In the genomic region with DNA sequence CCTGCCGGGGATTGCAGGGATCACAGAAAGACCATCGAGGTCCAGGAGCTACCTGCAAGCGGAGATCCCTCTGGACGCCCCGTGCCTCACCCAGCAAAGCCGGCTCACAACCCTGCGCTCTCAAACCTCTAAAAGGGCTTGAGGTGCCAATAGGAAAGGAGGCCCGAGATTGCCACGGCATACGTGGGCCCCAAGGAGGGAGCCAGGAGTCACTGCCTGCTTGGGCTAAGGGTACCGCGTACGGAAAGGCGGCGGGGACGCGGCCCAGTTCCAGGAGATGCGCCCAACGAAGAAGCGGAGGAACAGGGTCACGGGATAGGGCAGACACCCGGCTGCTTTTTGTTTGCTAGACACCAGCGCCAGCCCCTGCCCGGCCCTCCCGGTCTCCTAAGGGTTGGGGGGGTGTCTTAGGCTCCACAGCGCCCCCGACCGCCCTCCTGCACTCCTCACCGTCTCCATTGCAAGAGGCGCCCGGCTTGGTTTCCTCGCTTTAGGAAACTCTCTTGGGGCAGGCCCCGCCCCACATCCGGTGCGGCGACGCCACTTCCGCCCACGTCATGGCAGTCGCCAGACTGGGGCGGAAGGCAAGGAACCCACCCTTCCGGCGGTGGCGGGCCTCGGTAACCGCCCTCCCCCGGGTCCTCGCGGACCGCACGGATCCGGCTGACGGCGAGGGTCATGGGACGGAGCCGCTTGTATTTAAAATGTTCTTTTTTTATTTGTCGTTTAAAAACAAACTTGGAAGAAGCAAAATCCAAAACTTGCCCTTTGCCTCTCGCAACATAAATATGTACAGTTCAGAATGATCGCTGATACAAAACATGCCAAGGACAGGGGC, we compare ENCODE assay signal across 1 cellular context.
TF ChIP-seq lines count a peak whose summit lies in the region.

PRKAG1 (minus strand) TSS at position 495 of the 838 bp plus-strand sequence; CDS start at position 459, 36 bp downstream.

TF ChIP-seq in HepG2, 621 proteins besides CTCF, POLR2A, EP300 and RAD21 (continued from another document and continues in another):
- TF ChIP-seq NFAT5 (CRISPR knock-in tag; IDR thresholded peaks at IDR 0.05), result 0 out of 2 replicates have a peak, but pooled peaks have one; percentile 39
- TF ChIP-seq ZFX (CRISPR knock-in tag; IDR thresholded peaks at IDR 0.05; ENCODE audit: low read depth), result peak; percentile 76
- TF ChIP-seq FOXP1 (IDR thresholded peaks at IDR 0.05), result no peak
- no peak for TF ChIP-seq FOXP1 (CRISPR knock-in tag; IDR thresholded peaks at IDR 0.05)
- no peak for TF ChIP-seq MBD4 (IDR thresholded peaks at IDR 0.05; ENCODE audit: borderline replicate concordance, low read length)
- TF ChIP-seq ZNF432 (CRISPR knock-in tag; IDR thresholded peaks at IDR 0.05; ENCODE audit: borderline replicate concordance), result no peak
- TF ChIP-seq ZSCAN25 (CRISPR knock-in tag; IDR thresholded peaks at IDR 0.05), result no peak
- TF ChIP-seq ZMYM2 (CRISPR knock-in tag; IDR thresholded peaks at IDR 0.05), result no peak
- TF ChIP-seq, protein P1, sequence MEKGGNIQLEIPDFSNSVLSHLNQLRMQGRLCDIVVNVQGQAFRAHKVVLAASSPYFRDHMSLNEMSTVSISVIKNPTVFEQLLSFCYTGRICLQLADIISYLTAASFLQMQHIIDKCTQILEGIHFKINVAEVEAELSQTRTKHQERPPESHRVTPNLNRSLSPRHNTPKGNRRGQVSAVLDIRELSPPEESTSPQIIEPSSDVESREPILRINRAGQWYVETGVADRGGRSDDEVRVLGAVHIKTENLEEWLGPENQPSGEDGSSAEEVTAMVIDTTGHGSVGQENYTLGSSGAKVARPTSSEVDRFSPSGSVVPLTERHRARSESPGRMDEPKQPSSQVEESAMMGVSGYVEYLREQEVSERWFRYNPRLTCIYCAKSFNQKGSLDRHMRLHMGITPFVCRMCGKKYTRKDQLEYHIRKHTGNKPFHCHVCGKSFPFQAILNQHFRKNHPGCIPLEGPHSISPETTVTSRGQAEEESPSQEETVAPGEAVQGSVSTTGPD (CRISPR knock-in tag; IDR thresholded peaks at IDR 0.05), result no peak
- no peak for TF ChIP-seq PHF5A (CRISPR knock-in tag; IDR thresholded peaks at IDR 0.05; ENCODE audit: low read depth, unreplicated experiment)
- TF ChIP-seq MXI1 (IDR thresholded peaks at IDR 0.05; ENCODE audit: borderline replicate concordance, low read depth, low read length), result peak; percentile 57; the same call in 1 of the 3 replicates
- no peak for TF ChIP-seq ZNF562 (CRISPR knock-in tag; IDR thresholded peaks at IDR 0.05; ENCODE audit: borderline replicate concordance)
- TF ChIP-seq ZMYM3 (CRISPR knock-in tag; IDR thresholded peaks at IDR 0.05), result no peak
- TF ChIP-seq, protein P2, sequence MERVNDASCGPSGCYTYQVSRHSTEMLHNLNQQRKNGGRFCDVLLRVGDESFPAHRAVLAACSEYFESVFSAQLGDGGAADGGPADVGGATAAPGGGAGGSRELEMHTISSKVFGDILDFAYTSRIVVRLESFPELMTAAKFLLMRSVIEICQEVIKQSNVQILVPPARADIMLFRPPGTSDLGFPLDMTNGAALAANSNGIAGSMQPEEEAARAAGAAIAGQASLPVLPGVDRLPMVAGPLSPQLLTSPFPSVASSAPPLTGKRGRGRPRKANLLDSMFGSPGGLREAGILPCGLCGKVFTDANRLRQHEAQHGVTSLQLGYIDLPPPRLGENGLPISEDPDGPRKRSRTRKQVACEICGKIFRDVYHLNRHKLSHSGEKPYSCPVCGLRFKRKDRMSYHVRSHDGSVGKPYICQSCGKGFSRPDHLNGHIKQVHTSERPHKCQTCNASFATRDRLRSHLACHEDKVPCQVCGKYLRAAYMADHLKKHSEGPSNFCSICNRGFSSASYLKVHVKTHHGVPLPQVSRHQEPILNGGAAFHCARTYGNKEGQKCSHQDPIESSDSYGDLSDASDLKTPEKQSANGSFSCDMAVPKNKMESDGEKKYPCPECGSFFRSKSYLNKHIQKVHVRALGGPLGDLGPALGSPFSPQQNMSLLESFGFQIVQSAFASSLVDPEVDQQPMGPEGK (CRISPR knock-in tag; IDR thresholded peaks at IDR 0.05), result peak; percentile 88
- 0 out of 2 replicates have a peak, but pooled peaks have one; percentile 9 for TF ChIP-seq RARA (CRISPR knock-in tag; IDR thresholded peaks at IDR 0.05)
- TF ChIP-seq ZNF383 (CRISPR knock-in tag; IDR thresholded peaks at IDR 0.05; ENCODE audit: borderline replicate concordance), result no peak
- peak; percentile 45 for TF ChIP-seq PAF1 (CRISPR knock-in tag; IDR thresholded peaks at IDR 0.05)
- TF ChIP-seq ARID3A (IDR thresholded peaks at IDR 0.05; ENCODE audit: low read depth, low read length), result peak; percentile 5; the same call in 1 of the 2 replicates
- TF ChIP-seq HOXA7 (CRISPR knock-in tag; IDR thresholded peaks at IDR 0.05), result no peak
- peak; percentile 58; the same call in 1 of the 2 replicates for TF ChIP-seq MTA1 (CRISPR knock-in tag; IDR thresholded peaks at IDR 0.05; ENCODE audit: borderline replicate concordance)
- peak; percentile 78; the same call in 1 of the 2 replicates for TF ChIP-seq ZNF766 (CRISPR knock-in tag; IDR thresholded peaks at IDR 0.05; ENCODE audit: borderline replicate concordance)
- TF ChIP-seq RXRB (CRISPR knock-in tag; IDR thresholded peaks at IDR 0.05; ENCODE audit: borderline replicate concordance), result peak; percentile 58
- TF ChIP-seq, protein P3, sequence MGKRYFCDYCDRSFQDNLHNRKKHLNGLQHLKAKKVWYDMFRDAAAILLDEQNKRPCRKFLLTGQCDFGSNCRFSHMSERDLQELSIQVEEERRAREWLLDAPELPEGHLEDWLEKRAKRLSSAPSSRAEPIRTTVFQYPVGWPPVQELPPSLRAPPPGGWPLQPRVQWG (CRISPR knock-in tag; IDR thresholded peaks at IDR 0.05; ENCODE audit: borderline replicate concordance, low read depth), result no peak
- peak; percentile 59; the same call in 1 of the 2 replicates for TF ChIP-seq ZNF317 (CRISPR knock-in tag; IDR thresholded peaks at IDR 0.05)
- 0 out of 2 replicates have a peak, but pooled peaks have one; percentile 52 for TF ChIP-seq HOXD1 (CRISPR knock-in tag; IDR thresholded peaks at IDR 0.05)
- TF ChIP-seq, protein P4, sequence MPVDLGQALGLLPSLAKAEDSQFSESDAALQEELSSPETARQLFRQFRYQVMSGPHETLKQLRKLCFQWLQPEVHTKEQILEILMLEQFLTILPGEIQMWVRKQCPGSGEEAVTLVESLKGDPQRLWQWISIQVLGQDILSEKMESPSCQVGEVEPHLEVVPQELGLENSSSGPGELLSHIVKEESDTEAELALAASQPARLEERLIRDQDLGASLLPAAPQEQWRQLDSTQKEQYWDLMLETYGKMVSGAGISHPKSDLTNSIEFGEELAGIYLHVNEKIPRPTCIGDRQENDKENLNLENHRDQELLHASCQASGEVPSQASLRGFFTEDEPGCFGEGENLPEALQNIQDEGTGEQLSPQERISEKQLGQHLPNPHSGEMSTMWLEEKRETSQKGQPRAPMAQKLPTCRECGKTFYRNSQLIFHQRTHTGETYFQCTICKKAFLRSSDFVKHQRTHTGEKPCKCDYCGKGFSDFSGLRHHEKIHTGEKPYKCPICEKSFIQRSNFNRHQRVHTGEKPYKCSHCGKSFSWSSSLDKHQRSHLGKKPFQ (CRISPR knock-in tag; IDR thresholded peaks at IDR 0.05; ENCODE audit: insufficient replicate concordance), result peak; percentile 7
- no peak for TF ChIP-seq SRSF9 (IDR thresholded peaks at IDR 0.05; ENCODE audit: borderline replicate concordance, insufficient read depth, low read depth, low read length, poor library complexity, severe bottlenecking)
- TF ChIP-seq NONO (IDR thresholded peaks at IDR 0.05), result no peak
- TF ChIP-seq NONO (CRISPR knock-in tag; conservative IDR thresholded peaks at IDR 0.05), result peak; percentile 88
- TF ChIP-seq ZNF496 (CRISPR knock-in tag; IDR thresholded peaks at IDR 0.05; ENCODE audit: insufficient replicate concordance), result no peak
- no peak for TF ChIP-seq ZNF644 (CRISPR knock-in tag; IDR thresholded peaks at IDR 0.05; ENCODE audit: low read depth)
- TF ChIP-seq KMT2B (CRISPR knock-in tag; IDR thresholded peaks at IDR 0.05), result peak; percentile 83
- no peak for TF ChIP-seq NFIB (CRISPR knock-in tag; IDR thresholded peaks at IDR 0.05; ENCODE audit: borderline replicate concordance)
- TF ChIP-seq, protein P5, sequence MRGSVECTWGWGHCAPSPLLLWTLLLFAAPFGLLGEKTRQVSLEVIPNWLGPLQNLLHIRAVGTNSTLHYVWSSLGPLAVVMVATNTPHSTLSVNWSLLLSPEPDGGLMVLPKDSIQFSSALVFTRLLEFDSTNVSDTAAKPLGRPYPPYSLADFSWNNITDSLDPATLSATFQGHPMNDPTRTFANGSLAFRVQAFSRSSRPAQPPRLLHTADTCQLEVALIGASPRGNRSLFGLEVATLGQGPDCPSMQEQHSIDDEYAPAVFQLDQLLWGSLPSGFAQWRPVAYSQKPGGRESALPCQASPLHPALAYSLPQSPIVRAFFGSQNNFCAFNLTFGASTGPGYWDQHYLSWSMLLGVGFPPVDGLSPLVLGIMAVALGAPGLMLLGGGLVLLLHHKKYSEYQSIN (CRISPR knock-in tag; IDR thresholded peaks at IDR 0.05; ENCODE audit: borderline replicate concordance), result no peak
- no peak; the same call in 1 of the 2 replicates for TF ChIP-seq ZNF225 (CRISPR knock-in tag; IDR thresholded peaks at IDR 0.05)
- TF ChIP-seq ZNF337 (CRISPR knock-in tag; IDR thresholded peaks at IDR 0.05; ENCODE audit: borderline replicate concordance, low read depth), result no peak
- no peak for TF ChIP-seq ZNF296 (CRISPR knock-in tag; conservative IDR thresholded peaks at IDR 0.05)
- TF ChIP-seq EEA1 (CRISPR knock-in tag; IDR thresholded peaks at IDR 0.05; ENCODE audit: borderline replicate concordance), result no peak
- TF ChIP-seq ZNF780A (CRISPR knock-in tag; IDR thresholded peaks at IDR 0.05), result no peak; the same call in 1 of the 2 replicates
- no peak for TF ChIP-seq SOX13 (IDR thresholded peaks at IDR 0.05)
- TF ChIP-seq SOX13 (CRISPR knock-in tag; conservative IDR thresholded peaks at IDR 0.05 in 1 of 2, IDR thresholded peaks at IDR 0.05 in 1 of 2), result 0 out of 4 replicates have a peak, but pooled peaks of 1 of the 2 experiments have one; percentile 12
- TF ChIP-seq, protein P6, sequence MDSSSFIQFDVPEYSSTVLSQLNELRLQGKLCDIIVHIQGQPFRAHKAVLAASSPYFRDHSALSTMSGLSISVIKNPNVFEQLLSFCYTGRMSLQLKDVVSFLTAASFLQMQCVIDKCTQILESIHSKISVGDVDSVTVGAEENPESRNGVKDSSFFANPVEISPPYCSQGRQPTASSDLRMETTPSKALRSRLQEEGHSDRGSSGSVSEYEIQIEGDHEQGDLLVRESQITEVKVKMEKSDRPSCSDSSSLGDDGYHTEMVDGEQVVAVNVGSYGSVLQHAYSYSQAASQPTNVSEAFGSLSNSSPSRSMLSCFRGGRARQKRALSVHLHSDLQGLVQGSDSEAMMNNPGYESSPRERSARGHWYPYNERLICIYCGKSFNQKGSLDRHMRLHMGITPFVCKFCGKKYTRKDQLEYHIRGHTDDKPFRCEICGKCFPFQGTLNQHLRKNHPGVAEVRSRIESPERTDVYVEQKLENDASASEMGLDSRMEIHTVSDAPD (CRISPR knock-in tag; IDR thresholded peaks at IDR 0.05), result no peak
- no peak for TF ChIP-seq MAFK (conservative IDR thresholded peaks at IDR 0.05 in 1 of 2, IDR thresholded peaks at IDR 0.05 in 1 of 2; ENCODE audit: low read length in 2 of 2)
- peak; percentile 93 for TF ChIP-seq ZBTB25 (CRISPR knock-in tag; IDR thresholded peaks at IDR 0.05)
- TF ChIP-seq ZNF17 (CRISPR knock-in tag; IDR thresholded peaks at IDR 0.05), result no peak
- peak; percentile 82; the same call in 1 of the 2 replicates for TF ChIP-seq IRF2 (CRISPR knock-in tag; IDR thresholded peaks at IDR 0.05)
